In the genomic region with DNA sequence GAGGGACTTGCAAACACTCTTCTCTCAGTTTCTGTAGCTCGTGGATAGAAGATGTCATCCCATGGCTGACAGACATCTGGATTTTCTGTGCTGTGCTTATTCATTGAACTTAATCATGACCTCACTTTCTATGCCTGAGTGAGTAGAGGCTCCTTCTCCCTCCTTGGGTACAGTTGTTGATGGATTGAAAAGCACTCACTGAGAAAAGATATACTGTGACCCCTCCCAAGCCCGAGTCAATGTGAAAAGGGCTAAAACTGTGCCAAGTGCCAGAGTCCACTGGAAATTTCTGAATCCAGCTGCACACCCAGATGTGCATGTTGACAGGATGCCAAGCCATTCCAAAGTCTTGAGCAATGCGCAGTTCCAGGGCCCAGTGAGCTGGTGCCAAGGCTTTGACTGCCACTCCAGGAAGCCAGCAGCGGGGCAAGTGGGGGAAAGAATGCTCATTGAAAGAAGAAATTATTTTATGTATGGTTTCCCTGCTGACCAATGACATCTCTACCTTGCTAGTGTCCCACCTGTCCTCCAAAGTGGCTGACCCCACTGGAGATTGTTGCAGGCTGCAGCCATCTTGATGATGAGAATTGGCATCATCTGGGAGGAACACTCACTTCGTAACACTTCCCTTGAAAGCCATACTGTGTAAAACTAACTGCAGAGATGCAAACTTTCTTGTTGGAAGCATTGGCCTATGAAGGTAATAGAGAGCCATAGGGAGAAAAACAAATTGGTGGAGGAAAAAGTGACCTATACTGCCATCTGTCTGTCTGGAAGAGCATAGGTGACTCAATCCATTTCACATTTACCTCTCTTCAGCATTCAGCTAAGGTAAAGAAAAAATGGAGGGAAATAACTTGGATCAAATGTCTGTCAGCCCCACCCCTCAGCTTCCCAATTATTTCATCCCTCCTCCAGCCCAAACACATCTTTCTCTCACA, we compare ENCODE assay signal across 9 cellular contexts.
A peak's percentile ranks its signal among the peaks of the same experiment; 100 is the strongest.
DNase-seq lines count a peak whose midpoint lies in the region; ATAC-seq and TF ChIP-seq lines count a peak whose summit lies in the region.
"Had no signal": no experiment of that assay in that cellular context is flagged by ENCODE, and none has a peak within 500 bp of the region (broad histone marks: within the 10 kb centered on the region; RNA-seq: fewer than 3 reads in every experiment).

No MANE protein-coding gene starts in this region.

- H3K27me3 ChIP-seq in vagina = no peaks in the 10 kb centered on the region

- TF ChIP-seq POLR2A in vagina (IDR thresholded peaks at IDR 0.05) = no peak

- no peak overlapping the region for H3K27ac ChIP-seq in vagina

- DNase-seq in Right ventricle myocardium inferior (ENCODE audit: missing footprints) (peak; percentile 61), cardiac septum (ENCODE audit: low spot score) (no peak), SW480 (ENCODE audit: low spot score) (peak; percentile 60), iPS DF 19.7 (ENCODE audit: low read depth, low spot score) (peak; percentile 23), vagina (ENCODE audit: extremely low spot score in 2 of 2) (no peak), OCI-M2 (lab: John Stamatoyannopoulos, UW; ENCODE audit: unreplicated experiment) (no peak), NCI-H146 treated with DMSO at 0.1 percent for 48 hours (lab: John Stamatoyannopoulos, UW; ENCODE audit: unreplicated experiment) (no peak)
- DNase-seq: T-helper 9 cell had no signal

- no peaks in the 10 kb centered on the region for H3K36me3 ChIP-seq in vagina

- H3K4me3 ChIP-seq in vagina = no peak overlapping the region

- intact Hi-C loops in Right ventricle myocardium inferior (cut with DNase I) (loop anchor here (5.0 kb wide), 1 partner anchor 745 kb away; no protein-coding TSS in a partner anchor), cardiac septum (cut with DNase I) (loop anchor here (5.0 kb wide), 1 partner anchor 745 kb away; no protein-coding TSS in a partner anchor), vagina (cut with DNase I) (no loop called here)

- no peaks in the 10 kb centered on the region for H3K9me3 ChIP-seq in vagina

- peaks cover 18% of the 10 kb centered on the region for H3K4me1 ChIP-seq in vagina

- ATAC-seq in Right ventricle myocardium inferior (peak; percentile 68), GM18498 (IDR thresholded peaks at IDR 0.05; ENCODE audit: unreplicated experiment) (no peak)

- peak in 2 of 3 experiments; percentile 43 to 54 for TF ChIP-seq CTCF in vagina (IDR thresholded peaks at IDR 0.05)

Comparison
In these comparisons a context has a peak if more than half of its experiments do, and no peak if none do; other contexts are left out.
1. DNase-seq: peak in Right ventricle myocardium inferior (single experiment), SW480 (single experiment) and iPS DF 19.7 (single experiment); none in cardiac septum (single experiment), vagina (0 of 2), OCI-M2 (single experiment) and NCI-H146 treated with DMSO at 0.1 percent for 48 hours (single experiment).